In the genomic region with DNA sequence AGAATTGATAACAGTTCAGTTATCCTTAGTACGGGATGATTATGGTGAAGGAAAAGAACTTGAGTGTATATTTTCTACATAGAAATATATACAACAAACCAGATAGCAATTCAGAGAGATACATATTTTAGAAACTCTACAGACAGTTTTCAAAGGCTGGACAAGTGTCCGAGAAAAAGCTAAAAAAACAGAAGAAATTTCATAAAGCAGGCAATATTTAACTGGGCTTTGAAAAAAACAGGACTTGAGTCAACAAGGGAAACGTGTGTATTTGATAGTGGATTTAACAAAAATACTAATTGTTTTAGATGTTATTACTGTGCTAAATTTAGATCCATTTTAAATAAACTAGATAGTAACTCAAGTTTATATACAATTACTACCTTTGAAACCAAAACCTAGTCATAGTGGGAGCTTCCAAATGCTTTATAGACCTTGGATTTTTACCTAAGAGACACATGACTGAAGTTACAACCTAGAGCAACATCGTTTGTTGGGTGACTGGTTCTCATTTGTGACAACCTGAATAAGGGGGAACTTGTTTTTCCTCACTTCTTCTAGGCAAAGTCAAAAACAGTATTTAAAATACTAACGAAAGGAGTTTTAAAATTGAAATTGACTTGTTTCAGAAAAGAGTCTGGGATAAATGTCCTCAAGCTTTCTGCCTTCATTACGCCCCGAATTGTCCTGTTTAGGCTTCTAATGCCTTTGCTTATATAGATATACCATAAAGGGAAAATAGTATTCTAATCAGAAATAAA, we compare ENCODE assay signal across 8 cellular contexts.
DNase-seq lines count a peak whose midpoint lies in the region; ATAC-seq, FAIRE-seq and TF ChIP-seq lines count a peak whose summit lies in the region.

No MANE protein-coding gene starts in this region.

- H2BK12ac ChIP-seq in H1 (ENCODE audit: low read depth, low read length): no peak overlapping the region

- H3K79me1 ChIP-seq in H1 (ENCODE audit: low read depth, low read length): no peaks in the 10 kb centered on the region

- H3K23me2 ChIP-seq in H1 (ENCODE audit: low read depth, low read length): peaks cover 10% of the 10 kb centered on the region

- H3K27ac ChIP-seq in CD4-positive, alpha-beta T cell (ENCODE audit: low read depth, low read length): peak overlapping the region; percentile 67
- no peak overlapping the region for H3K27ac ChIP-seq in H1 (ENCODE audit: low read depth, low read length)
- H3K27ac ChIP-seq in neutrophil: no peak overlapping the region

- H3K36me3 ChIP-seq in MG63 (no peaks in the 10 kb centered on the region; the same call in 1 of the 2 replicates), H1 (ENCODE audit: control insufficient read depth in 2 of 4, insufficient read depth in 4 of 4, low read length in 3 of 4) (no peaks in the 10 kb centered on the region; a peak in 1 of 8 replicates), neutrophil (no peaks in the 10 kb centered on the region)

- ATAC-seq in CD4-positive, alpha-beta T cell (ENCODE audit: poor library complexity): no peak
- ATAC-seq in HG03432 (IDR thresholded peaks at IDR 0.05; ENCODE audit: unreplicated experiment) (no peak), HG02571 (IDR thresholded peaks at IDR 0.05; ENCODE audit: unreplicated experiment) (no peak)

- peaks cover 0 to 7% of the 10 kb centered on the region in 2 experiments; a peak in 1 of 4 replicates for H3K79me2 ChIP-seq in H1 (ENCODE audit: control insufficient read depth in 1 of 2, insufficient read depth in 2 of 2, low read length in 2 of 2)

- no peak overlapping the region for H3K27ac Mint-ChIP-seq in CD4-positive, alpha-beta T cell

- peak overlapping the region; percentile 49 for H3K4me3 Mint-ChIP-seq in CD4-positive, alpha-beta T cell

- H3K4me1 Mint-ChIP-seq in CD4-positive, alpha-beta T cell (ENCODE audit: low read depth): peaks cover 28% of the 10 kb centered on the region

- H3K9me3 Mint-ChIP-seq in CD4-positive, alpha-beta T cell: no peaks in the 10 kb centered on the region

- H2BK120ac ChIP-seq in H1 (replicated peaks; ENCODE audit: low read depth, low read length): no peak overlapping the region

- H2BK20ac ChIP-seq in H1 (ENCODE audit: low read length): no peak overlapping the region

- no peak overlapping the region for H3K14ac ChIP-seq in H1 (ENCODE audit: insufficient read length)

- H3K4me2 ChIP-seq in H1 (ENCODE audit: insufficient read depth in 1 of 2, low read depth in 2 of 2, low read length in 2 of 2): peak overlapping the region; percentile 75 to 97

- no peak overlapping the region for H2BK15ac ChIP-seq in H1 (ENCODE audit: low read length)

- POLR2A ChIA-PET in CD4-positive, alpha-beta T cell (lab: Charles Lee): interaction anchor here (0.7 to 5.9 kb wide), 17 partner anchors 16 to 1793 kb away, joined by 3 to 534 read pairs (median 38); a partner anchor contains a TSS
- POLR2A ChIA-PET in H1 (lab: Charles Lee; ENCODE audit: partially characterized antibody): interaction anchor here (0.8 to 9.6 kb wide), 19 partner anchors 8 to 1005 kb away, joined by 3 to 824 read pairs (median 47); a partner anchor contains a TSS

- DNase-seq in CD4-positive, alpha-beta T cell: no peak
- DNase-seq in MG63: no peak
- DNase-seq in H1 (ENCODE audit: low read depth in 1 of 2, low spot score in 2 of 2): no peak
- DNase-seq in SHP77 treated with DMSO at 0.1 percent for 48 hours (lab: John Stamatoyannopoulos, UW): no peak
- DNase-seq in activated CD4-positive, alpha-beta T cell treated with anti-CD3 and anti-CD28 coated beads, Interleukin-2, amount 50 U/mL, for 1 hour: no peak

- H2BK5ac ChIP-seq in H1 (ENCODE audit: low read depth, low read length): no peak overlapping the region

- intact Hi-C loops in CD4-positive, alpha-beta T cell (cut with DNase I, micrococcal nuclease): loop anchor here (1.0 to 10.0 kb wide), 12 partner anchors 26 to 1851 kb away; a partner anchor contains a TSS

- no peaks in the 10 kb centered on the region for H3K27me3 ChIP-seq in CD4-positive, alpha-beta T cell (ENCODE audit: control insufficient read depth, insufficient read depth, low read length)
- H3K27me3 ChIP-seq in MG63: no peaks in the 10 kb centered on the region
- H3K27me3 ChIP-seq in H1 (replicated peaks in 1 of 4; ENCODE audit: control insufficient read depth in 3 of 4, extremely low read depth in 1 of 4, insufficient read depth in 3 of 4, low read length in 3 of 4): no peaks in the 10 kb centered on the region
- H3K27me3 ChIP-seq in neutrophil: peaks cover 20% of the 10 kb centered on the region

- WGBS in H1 (ENCODE audit: extremely low coverage in 1 of 2, insufficient coverage in 1 of 2, insufficient read length in 1 of 2, insufficient replicate concordance in 2 of 2, low coverage in 1 of 2, low lambda C conversion rate in 2 of 2, missing lambda C conversion rate in 1 of 2), 2 experiments: 42% methylated on average over 7 of the region's 7 CpGs; no CpG with 5 or more reads in 1 of the 2 experiments

- H2AFZ ChIP-seq in H1 (ENCODE audit: low read length): no peak overlapping the region

- no peaks in the 10 kb centered on the region for H4K20me1 ChIP-seq in H1 (replicated peaks in 1 of 2; ENCODE audit: control insufficient read depth in 1 of 2, insufficient read depth in 2 of 2, low read length in 2 of 2)

- FAIRE-seq in H1 (lab: Jason Lieb, UNC): no peak

- no peaks in the 10 kb centered on the region for H3K27me3 Mint-ChIP-seq in CD4-positive, alpha-beta T cell

- CTCF ChIA-PET in CD4-positive, alpha-beta T cell (lab: Charles Lee): interaction anchor here (0.8 to 1.2 kb wide), 4 partner anchors 15 to 622 kb away, joined by 3 to 5 read pairs (median 3); no protein-coding TSS in a partner anchor
- CTCF ChIA-PET in H1 (lab: Charles Lee; ENCODE audit: partially characterized antibody): interaction anchor here (0.7 to 1.7 kb wide), 3 partner anchors 14 to 28 kb away, joined by 3 to 4 read pairs (median 3); no protein-coding TSS in a partner anchor

- H3K4me3 ChIP-seq in MG63: peak overlapping the region; percentile 65
- peak overlapping the region; percentile 86 to 91 (median 90) for H3K4me3 ChIP-seq in H1 (ENCODE audit: extremely low read depth in 1 of 4, insufficient read depth in 2 of 4, low read depth in 3 of 4, low read length in 4 of 4)
- H3K4me3 ChIP-seq in neutrophil (ENCODE audit: low read depth in 1 of 2, low read length in 1 of 2): peak overlapping the region; percentile 60 to 62

- H3K36me3 Mint-ChIP-seq in CD4-positive, alpha-beta T cell (ENCODE audit: low read depth): no peaks in the 10 kb centered on the region

- peak overlapping the region; percentile 32 for H4K5ac ChIP-seq in H1 (ENCODE audit: insufficient read length, low read depth, low read length)

- H3K18ac ChIP-seq in H1 (ENCODE audit: extremely low read depth, low read length): no peak overlapping the region

- no peaks in the 10 kb centered on the region for H3K9me3 ChIP-seq in CD4-positive, alpha-beta T cell (ENCODE audit: control insufficient read depth, low read length)
- H3K9me3 ChIP-seq in MG63 (no peaks in the 10 kb centered on the region), H1 (ENCODE audit: insufficient read depth in 2 of 2, low read depth in 1 of 2, low read length in 1 of 2) (no peaks in the 10 kb centered on the region), neutrophil (no peaks in the 10 kb centered on the region)

- H4K91ac ChIP-seq in H1 (replicated peaks; ENCODE audit: insufficient read length, low read length): no peak overlapping the region

- TF ChIP-seq POLR2A in H1 (IDR thresholded peaks at IDR 0.05; ENCODE audit: control extremely low read depth in 1 of 2, low read depth in 2 of 2, low read length in 2 of 2): no peak

- no peak overlapping the region for H3K23ac ChIP-seq in H1 (ENCODE audit: insufficient read length)

- no peak overlapping the region for H3K56ac ChIP-seq in H1 (replicated peaks; ENCODE audit: insufficient read length, low read depth, low read length)

- no peak for TF ChIP-seq EP300 in H1 (IDR thresholded peaks at IDR 0.05; ENCODE audit: borderline replicate concordance in 1 of 2, low read depth in 2 of 2, low read length in 2 of 2)

- H3K4me1 ChIP-seq in H1 (replicated peaks in 1 of 4; ENCODE audit: control insufficient read depth in 3 of 4, insufficient read depth in 4 of 4, low read length in 3 of 4) (peaks cover 0 to 2% (median 0%) of the 10 kb centered on the region in 4 experiments; a peak in 2 of 7 replicates), neutrophil (ENCODE audit: control insufficient read depth in 1 of 2, insufficient read depth in 1 of 2, low read depth in 1 of 2, low read length in 1 of 2) (peaks cover 40 to 41% of the 10 kb centered on the region in 2 experiments)

- no peak for TF ChIP-seq RAD21 in H1 (IDR thresholded peaks at IDR 0.05 in 1 of 2, conservative IDR thresholded peaks at IDR 0.05 in 1 of 2; ENCODE audit: low read depth in 2 of 2, low read length in 2 of 2)

- no peak overlapping the region for H2AK5ac ChIP-seq in H1 (ENCODE audit: low read depth, low read length)

- TF ChIP-seq CTCF in CD4-positive, alpha-beta T cell (IDR thresholded peaks at IDR 0.05): no peak
- TF ChIP-seq CTCF in H1 (IDR thresholded peaks at IDR 0.05; ENCODE audit: control extremely low read depth in 1 of 3, insufficient read depth in 1 of 3, low read depth in 1 of 3, low read length in 3 of 3): no peak
- TF ChIP-seq CTCF in neutrophil (IDR thresholded peaks at IDR 0.05): no peak

- no peak overlapping the region for H4K8ac ChIP-seq in H1 (ENCODE audit: extremely low read depth, insufficient read depth, low read length)

- H3K9ac ChIP-seq in H1 (replicated peaks in 1 of 4; ENCODE audit: extremely low read depth in 1 of 4, low read depth in 3 of 4, low read length in 3 of 4): peak overlapping the region in 3 of 4 experiments; percentile 32 to 60 (median 54); a peak in 3 of 7 replicates

- H3K4ac ChIP-seq in H1 (replicated peaks; ENCODE audit: insufficient read length, low read depth, low read length): no peak overlapping the region

TF ChIP-seq in H1, 55 proteins besides CTCF, POLR2A, EP300 and RAD21 (continues in another document):
- TF ChIP-seq EGR1 (IDR thresholded peaks at IDR 0.05; ENCODE audit: borderline replicate concordance, low read depth, low read length): no peak
- TF ChIP-seq KDM1A (IDR thresholded peaks at IDR 0.05; ENCODE audit: borderline replicate concordance, low read length): no peak
- TF ChIP-seq TCF12 (IDR thresholded peaks at IDR 0.05; ENCODE audit: low read depth, low read length): no peak
- TF ChIP-seq SRF (IDR thresholded peaks at IDR 0.05; ENCODE audit: low read depth, low read length): no peak
- TF ChIP-seq JUN (IDR thresholded peaks at IDR 0.05; ENCODE audit: low read depth, low read length): no peak
- TF ChIP-seq CTBP2 (IDR thresholded peaks at IDR 0.05; ENCODE audit: borderline replicate concordance, insufficient read depth, insufficient read length, low read length): no peak
- no peak for TF ChIP-seq SP1 (IDR thresholded peaks at IDR 0.05; ENCODE audit: low read depth, low read length)
- TF ChIP-seq JUND (IDR thresholded peaks at IDR 0.05; ENCODE audit: low read length): no peak
- TF ChIP-seq, protein P1, sequence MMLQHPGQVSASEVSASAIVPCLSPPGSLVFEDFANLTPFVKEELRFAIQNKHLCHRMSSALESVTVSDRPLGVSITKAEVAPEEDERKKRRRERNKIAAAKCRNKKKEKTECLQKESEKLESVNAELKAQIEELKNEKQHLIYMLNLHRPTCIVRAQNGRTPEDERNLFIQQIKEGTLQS (IDR thresholded peaks at IDR 0.05; ENCODE audit: insufficient read depth, low read depth, low read length): no peak
- TF ChIP-seq CREB1 (IDR thresholded peaks at IDR 0.05): no peak
